Comparison of ENCODE assay signal across 8 cellular contexts in genomic region chr16:72008424-72009216, GRCh38. TPM values are rescaled to one million over a fixed set of nuclear protein-coding genes. Genes with fewer than 3 reads are reported as not detected.
DNase-seq lines count a peak whose midpoint lies in the region; ATAC-seq, FAIRE-seq and TF ChIP-seq lines count a peak whose summit lies in the region.

TSS of gene DHODH (plus strand) at chr16:72008744. CDS start at chr16:72008765, 21 bp downstream.

- H3K4me2 ChIP-seq in keratinocyte (ENCODE audit: control insufficient read depth, extremely low read depth, insufficient read depth, low read depth, low read length): peak within 1 kb of the TSS; percentile 72

- no peaks in the 10 kb centered on the region for H3K79me2 ChIP-seq in keratinocyte (ENCODE audit: control insufficient read depth, insufficient read depth, low read length)

- H3K27me3 ChIP-seq in keratinocyte (ENCODE audit: control insufficient read depth, extremely low read depth, insufficient read depth, low read length): no peaks in the 10 kb centered on the region

- peak within 1 kb of the TSS; percentile 87 for H3K9ac ChIP-seq in keratinocyte (ENCODE audit: control insufficient read depth, extremely low read depth, insufficient read depth, low read length)

- FAIRE-seq in keratinocyte (lab: Jason Lieb, UNC): no peak

- H3K9me3 ChIP-seq in keratinocyte (ENCODE audit: control insufficient read depth, low read depth, low read length): no peaks in the 10 kb centered on the region

- peak within 1 kb of the TSS; percentile 80 to 98 (median 82) for H3K4me3 ChIP-seq in keratinocyte (ENCODE audit: control insufficient read depth in 2 of 3, extremely low read depth in 1 of 3, insufficient read depth in 2 of 3, low read depth in 1 of 3, low read length in 3 of 3)

- no peaks in the 10 kb centered on the region for H3K9me1 ChIP-seq in keratinocyte (ENCODE audit: control insufficient read depth, extremely low read depth, insufficient read depth, low read length)

- H3K27ac ChIP-seq in keratinocyte (ENCODE audit: control insufficient read depth, insufficient read depth, low read length): peak within 1 kb of the TSS; percentile 59

- DNase-seq in Ammon's horn (ENCODE audit: low spot score) (peak; percentile 99), NCI-H460 (ENCODE audit: extremely low read depth, low read depth) (peak; percentile 95), cerebellar nuclear complex (lab: John Stamatoyannopoulos, UW) (peak; percentile 81 to 98), keratinocyte (ENCODE audit: low read depth, low spot score) (peak; percentile 81)
- DNase-seq in stimulated activated CD4-positive, alpha-beta T cell treated with anti-CD3 and anti-CD28 coated beads, Interleukin-15, amount 100 ng/mL, for 1 hour (ENCODE audit: low read depth in 1 of 2, low spot score in 1 of 2): peak; percentile 95 to 96

- no peaks in the 10 kb centered on the region for H3K36me3 ChIP-seq in keratinocyte (ENCODE audit: control insufficient read depth in 2 of 2, extremely low read depth in 1 of 2, insufficient read depth in 2 of 2, low read length in 2 of 2)

- TF ChIP-seq CTCF in keratinocyte (optimal IDR thresholded peaks at IDR 0.05 in 1 of 3, IDR thresholded peaks at IDR 0.05 in 1 of 3, conservative IDR thresholded peaks at IDR 0.05 in 1 of 3; ENCODE audit: extremely low read depth in 1 of 3, insufficient read depth in 2 of 3, low read length in 3 of 3): peak in 1 of 3 experiments; percentile 4

- H3K4me1 ChIP-seq in keratinocyte (ENCODE audit: control insufficient read depth, extremely low read depth, insufficient read depth, low read length): peaks cover 10% of the 10 kb centered on the region

- H2AFZ ChIP-seq in keratinocyte (ENCODE audit: control insufficient read depth, low read length): peak within 1 kb of the TSS; percentile 88

- peak; percentile 91 for TF ChIP-seq POLR2A in GM19193 (IDR thresholded peaks at IDR 0.05; ENCODE audit: extremely low read depth, insufficient read depth, insufficient read length)

- dilution Hi-C loops in keratinocyte (cut with MboI; ENCODE audit: extremely low pct_ligation_motif_present, low sequenced_read_pairs): no loop called here

- no peaks in the 10 kb centered on the region for H4K20me1 ChIP-seq in keratinocyte (ENCODE audit: control insufficient read depth, extremely low read depth, insufficient read depth, low read length)

- ATAC-seq in HG03432 (IDR thresholded peaks at IDR 0.05; ENCODE audit: unreplicated experiment): peak; percentile 99
- peak; percentile 98 for ATAC-seq in activated CD4-positive, CD25-positive, alpha-beta regulatory T cell treated with anti-CD3 and anti-CD28 coated beads, Interleukin-2, amount 50 U/mL, for 24 hours

RNA-seq across cellular contexts. Expression of gene DHODH, which starts in this region (rescaled TPM):
- total RNA-seq in NCI-H460 (2014; rRNA removed; shearing (Covaris generic)): 9.5 and 12.0 TPM in 2 replicates
- polyA plus RNA-seq in NCI-H460 (2014; cell fraction: nucleus; rRNA removed): 17.2 and 24.5 TPM in 2 replicates
- polyA plus RNA-seq in keratinocyte: 4.2 to 5.4 TPM (median 5.0 TPM) in 3 replicates
- polyA plus RNA-seq in keratinocyte (2011; ENCODE audit: low read depth): 5.5 TPM
- polyA plus RNA-seq in keratinocyte (2011; cell fraction: cytosol; rRNA removed): 2.9 and 3.0 TPM in 2 replicates
- 6.4 and 6.6 TPM in 2 replicates for polyA plus RNA-seq in keratinocyte (2011; cell fraction: nucleus; rRNA removed)
- 3.2 and 6.9 TPM in 2 replicates for polyA plus RNA-seq in keratinocyte (2012; ENCODE audit: low replicate concordance)
- polyA minus RNA-seq in keratinocyte: 2.3 to 3.4 TPM (median 3.1 TPM) in 3 replicates
- polyA minus RNA-seq in keratinocyte (2011; cell fraction: cytosol; rRNA and poly(A)+ RNA removed): 2.7 TPM
- polyA minus RNA-seq in keratinocyte (2011; cell fraction: nucleus; rRNA and poly(A)+ RNA removed): 2.7 and 6.8 TPM in 2 replicates

Comparison
In these comparisons a context has a peak if more than half of its experiments do, and no peak if none do; other contexts are left out.
1. Peak in every context shown above with its lines: DNase-seq, ATAC-seq, H3K4me3 ChIP-seq and H3K27ac ChIP-seq.